ENCODE assay signal across 10 cellular contexts in genomic region chr11:47923667-47924066, GRCh38. TPM values are rescaled to one million over a fixed set of nuclear protein-coding genes. Genes with fewer than 3 reads are reported as not detected.
DNase-seq lines count a peak whose midpoint lies in the region; ATAC-seq and TF ChIP-seq lines count a peak whose summit lies in the region.
"Had no signal": no experiment of that assay in that cellular context is flagged by ENCODE, and none has a peak within 500 bp of the region (broad histone marks: within the 10 kb centered on the region; RNA-seq: fewer than 3 reads in every experiment).

No MANE protein-coding gene starts in this region.

- H3K27ac ChIP-seq in sigmoid colon (peak overlapping the region in 3 of 4 donors; percentile 0 to 62 (median 47)), dorsolateral prefrontal cortex (no peak overlapping the region)

- no peaks in the 10 kb centered on the region for H3K36me3 ChIP-seq in sigmoid colon

- no peak overlapping the region for H3K4me3 Mint-ChIP-seq in T-helper 17 cell
- H3K4me3 Mint-ChIP-seq: activated CD4-positive, alpha-beta memory T cell treated with anti-CD3 and anti-CD28 coated beads for 36 hours had no signal

- no peaks in the 10 kb centered on the region for H3K9me3 ChIP-seq in T-helper 17 cell (ENCODE audit: control insufficient read depth, low read length, poor library complexity, severe bottlenecking)
- H3K9me3 ChIP-seq in sigmoid colon: no peaks in the 10 kb centered on the region

- DNase-seq in EL: peak; percentile 61
- DNase-seq in T-helper 17 cell: no peak
- peak; percentile 57 for DNase-seq in left ventricle myocardium superior
- DNase-seq in sigmoid colon: peak; percentile 76
- no peak for DNase-seq in dorsolateral prefrontal cortex
- DNase-seq: NCI-H524 had no signal

- H3K27ac Mint-ChIP-seq in T-helper 17 cell: peak overlapping the region; percentile 54

- TF ChIP-seq CTCF in sigmoid colon (IDR thresholded peaks at IDR 0.05): no peak
- no peak for TF ChIP-seq CTCF in dorsolateral prefrontal cortex (IDR thresholded peaks at IDR 0.05 in 54 of 56, conservative IDR thresholded peaks at IDR 0.05 in 2 of 56; ENCODE audit: low read depth in 1 of 56, partially characterized antibody in 56 of 56)

- ATAC-seq in T-helper 17 cell (no peak), left ventricle myocardium superior (peak; percentile 85), HG03432 (IDR thresholded peaks at IDR 0.05; ENCODE audit: unreplicated experiment) (no peak), HG03196 (IDR thresholded peaks at IDR 0.05; ENCODE audit: unreplicated experiment) (no peak), GM21423 (IDR thresholded peaks at IDR 0.05; ENCODE audit: unreplicated experiment) (no peak)

- peaks cover 0 to 19% (median 13%) of the 10 kb centered on the region in 4 donors for H3K4me1 ChIP-seq in sigmoid colon

- 35 to 53% methylated on average over 4 of the region's 4 CpGs for WGBS in sigmoid colon, 2 donors

- TF ChIP-seq EP300 in sigmoid colon (IDR thresholded peaks at IDR 0.05): no peak

- no peaks in the 10 kb centered on the region for H3K27me3 Mint-ChIP-seq in T-helper 17 cell
- H3K27me3 Mint-ChIP-seq: activated CD4-positive, alpha-beta memory T cell treated with anti-CD3 and anti-CD28 coated beads for 36 hours had no signal

- no peak for TF ChIP-seq POLR2A in sigmoid colon (IDR thresholded peaks at IDR 0.05)

- intact Hi-C loops in left ventricle myocardium superior (cut with micrococcal nuclease) (no loop called here), sigmoid colon (cut with DNase I) (no loop called here), dorsolateral prefrontal cortex (cut with DNase I) (no loop called here)

- no peaks in the 10 kb centered on the region for H3K27me3 ChIP-seq in sigmoid colon
- no peaks in the 10 kb centered on the region for H3K27me3 ChIP-seq in dorsolateral prefrontal cortex

- peaks cover 3% of the 10 kb centered on the region for H3K36me3 Mint-ChIP-seq in T-helper 17 cell (ENCODE audit: low read depth)
- H3K36me3 Mint-ChIP-seq: activated CD4-positive, alpha-beta memory T cell treated with anti-CD3 and anti-CD28 coated beads for 36 hours had no signal

- peaks cover 40% of the 10 kb centered on the region for H3K4me1 Mint-ChIP-seq in T-helper 17 cell

- H3K4me3 ChIP-seq in sigmoid colon: no peak overlapping the region
- H3K4me3 ChIP-seq in dorsolateral prefrontal cortex: no peak overlapping the region

RNA-seq across cellular contexts. Expression of gene PTPRJ, which starts 56.7 kb away (rescaled TPM):
- 10 to 100 TPM; 33.2 to 83.9 TPM for total RNA-seq in T-helper 17 cell
- 7.1 TPM for total RNA-seq in left ventricle myocardium superior
- 10 to 100 TPM in 3 of 4 donors, 1 to 10 TPM in 1; 7.9 to 12.2 (median 10.3) TPM for total RNA-seq in sigmoid colon
- polyA plus RNA-seq in sigmoid colon: 10 to 100 TPM in 1 of 3 donors, 1 to 10 TPM in 2; 2.4 to 23.3 (median 5.3) TPM
- 10 to 100 TPM; 28.6 to 58.8 (median 37.2) TPM for total RNA-seq in dorsolateral prefrontal cortex

Comparison
In these comparisons a context has a peak if more than half of its experiments do, and no peak if none do; other contexts are left out.
1. DNase-seq: peak in EL (single experiment), left ventricle myocardium superior (single experiment) and sigmoid colon (single experiment); none in T-helper 17 cell (0 of 3) and dorsolateral prefrontal cortex (0 of 10).
2. H3K27ac ChIP-seq: peak in sigmoid colon (3 of 4); none in dorsolateral prefrontal cortex (0 of 59).